ENCODE assay signal across 10 cellular contexts in the genomic region with DNA sequence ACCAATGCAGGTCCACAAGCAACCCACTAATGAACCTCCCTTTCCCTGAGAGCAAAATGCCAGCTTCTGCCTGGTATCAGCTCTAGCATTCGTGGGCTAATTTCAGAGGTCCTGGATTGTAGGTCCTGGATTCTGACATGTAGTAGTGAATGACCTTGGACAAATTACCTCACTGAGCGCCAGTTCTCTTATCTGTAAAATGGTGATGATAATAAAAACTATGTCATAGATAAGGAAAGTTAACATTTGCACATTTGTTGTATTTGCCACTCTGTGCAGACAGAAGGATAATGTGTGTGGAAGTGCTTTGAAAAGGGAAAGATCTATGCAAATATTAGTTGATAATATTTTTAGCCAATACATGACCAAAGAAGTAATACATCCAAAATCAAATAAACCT. TPM values are rescaled to one million over a fixed set of nuclear protein-coding genes. Genes with fewer than 3 reads are reported as not detected.
A peak's percentile ranks its signal among the peaks of the same experiment; 100 is the strongest.
DNase-seq lines count a peak whose midpoint lies in the region; ATAC-seq and TF ChIP-seq lines count a peak whose summit lies in the region.
"Had no signal": no experiment of that assay in that cellular context is flagged by ENCODE, and none has a peak within 500 bp of the region (broad histone marks: within the 10 kb centered on the region; RNA-seq: fewer than 3 reads in every experiment).

No MANE protein-coding gene starts in this region.

- no CpG with 5 or more reads among the region's 2 CpGs for WGBS in mesodermal cell (ENCODE audit: insufficient coverage in 2 of 2), 2 experiments
- 79 to 89% methylated on average over 2 of the region's 2 CpGs for WGBS in thyroid gland, 2 donors

- H3K27me3 Mint-ChIP-seq in GM23338 (ENCODE audit: insufficient read depth, low read depth, poor library complexity): peaks cover 54% of the 10 kb centered on the region
- no peaks in the 10 kb centered on the region for H3K27me3 Mint-ChIP-seq in activated T-helper 17 cell treated with anti-CD3 and anti-CD28 coated beads, Interleukin-2, amount 50 U/mL, for 72 hours

- H3F3A ChIP-seq in GM23338 (replicated peaks; ENCODE audit: low read depth): peaks cover 19% of the 10 kb centered on the region

- H3K79me2 ChIP-seq in GM23338 (replicated peaks; ENCODE audit: insufficient read depth): no peaks in the 10 kb centered on the region

- peak overlapping the region; percentile 79 for H3K4me2 ChIP-seq in GM23338

- H3K4me1 ChIP-seq in BE2C: peaks cover 3% of the 10 kb centered on the region; the same call in 1 of the 2 replicates
- peaks cover 31% of the 10 kb centered on the region for H3K4me1 ChIP-seq in GM23338 (ENCODE audit: insufficient read depth)
- H3K4me1 ChIP-seq in mesodermal cell (ENCODE audit: control insufficient read depth, insufficient read depth, low read length, poor library complexity, severe bottlenecking): peaks cover 20% of the 10 kb centered on the region
- H3K4me1 ChIP-seq in thyroid gland: peaks cover 13 to 34% of the 10 kb centered on the region in 2 donors

- no peak for DNase-seq in BE2C
- DNase-seq in GM23338 (ENCODE audit: low spot score): no peak
- DNase-seq in NCI-H2171 treated with DMSO at 0.1 percent for 48 hours (lab: John Stamatoyannopoulos, UW): no peak
- no peak for DNase-seq in thyroid gland
- DNase-seq: dermis blood vessel endothelial cell, SW 1271 had no signal

- no peak overlapping the region for H3K27ac Mint-ChIP-seq in GM23338
- H3K27ac Mint-ChIP-seq in activated T-helper 17 cell treated with anti-CD3 and anti-CD28 coated beads, Interleukin-2, amount 50 U/mL, for 72 hours: no peak overlapping the region

- intact Hi-C loops in thyroid gland (cut with DNase I): loop anchor here (10.0 kb wide), 1 partner anchor 146 kb away; no protein-coding TSS in a partner anchor

- H3K4me3 ChIP-seq in BE2C (ENCODE audit: low read depth, low read length) (peak overlapping the region; percentile 68), GM23338 (peak overlapping the region; percentile 69), mesodermal cell (ENCODE audit: extremely low read depth, insufficient read depth, low read length, poor library complexity, severe bottlenecking) (peak overlapping the region; percentile 35), thyroid gland (replicated peaks in 1 of 3) (no peak overlapping the region)

- TF ChIP-seq POLR2A in GM18505 (IDR thresholded peaks at IDR 0.05; ENCODE audit: borderline replicate concordance, extremely low read depth, insufficient read depth, insufficient read length) (no peak), thyroid gland (IDR thresholded peaks at IDR 0.05) (no peak)

- no peak for TF ChIP-seq CTCF in BE2C (IDR thresholded peaks at IDR 0.05; ENCODE audit: low read depth, low read length)
- TF ChIP-seq CTCF in GM23338 (conservative IDR thresholded peaks at IDR 0.05; ENCODE audit: low read depth in 2 of 2): no peak
- TF ChIP-seq CTCF in thyroid gland (IDR thresholded peaks at IDR 0.05): no peak

- no peak for ATAC-seq in GM23338
- no peak for ATAC-seq in activated T-helper 17 cell treated with anti-CD3 and anti-CD28 coated beads, Interleukin-2, amount 50 U/mL, for 72 hours (replicated peaks)
- ATAC-seq in GM18505 (IDR thresholded peaks at IDR 0.05; ENCODE audit: unreplicated experiment): no peak
- ATAC-seq in activated CD4-positive, CD25-positive, alpha-beta regulatory T cell treated with anti-CD3 and anti-CD28 coated beads, Interleukin-2, amount 50 U/mL, for 24 hours: no peak

- H4K20me1 ChIP-seq in GM23338 (replicated peaks; ENCODE audit: insufficient read depth): no peaks in the 10 kb centered on the region

- H3K36me3 Mint-ChIP-seq in GM23338 (ENCODE audit: low read depth): no peaks in the 10 kb centered on the region; the same call in 2 of the 3 replicates
- H3K36me3 Mint-ChIP-seq in activated T-helper 17 cell treated with anti-CD3 and anti-CD28 coated beads, Interleukin-2, amount 50 U/mL, for 72 hours (ENCODE audit: low read depth): peaks cover 8% of the 10 kb centered on the region

- no peak overlapping the region for H2AFZ ChIP-seq in GM23338

- H3K36me3 ChIP-seq in BE2C: no peaks in the 10 kb centered on the region
- no peaks in the 10 kb centered on the region for H3K36me3 ChIP-seq in GM23338 (ENCODE audit: insufficient read depth)
- no peaks in the 10 kb centered on the region for H3K36me3 ChIP-seq in mesodermal cell (ENCODE audit: control insufficient read depth, insufficient read depth, low read length)
- no peaks in the 10 kb centered on the region for H3K36me3 ChIP-seq in thyroid gland

- H3K9me2 ChIP-seq in GM23338 (ENCODE audit: insufficient read depth): no peaks in the 10 kb centered on the region

- no peaks in the 10 kb centered on the region for H3K27me3 ChIP-seq in BE2C
- peaks cover 53% of the 10 kb centered on the region for H3K27me3 ChIP-seq in GM23338 (ENCODE audit: insufficient read depth)
- H3K27me3 ChIP-seq in thyroid gland: no peaks in the 10 kb centered on the region

- H3K4me1 Mint-ChIP-seq in GM23338: peaks cover 42% of the 10 kb centered on the region
- peaks cover 35% of the 10 kb centered on the region for H3K4me1 Mint-ChIP-seq in activated T-helper 17 cell treated with anti-CD3 and anti-CD28 coated beads, Interleukin-2, amount 50 U/mL, for 72 hours

- H3K4me3 Mint-ChIP-seq in GM23338: peak overlapping the region; percentile 82
- H3K4me3 Mint-ChIP-seq in activated T-helper 17 cell treated with anti-CD3 and anti-CD28 coated beads, Interleukin-2, amount 50 U/mL, for 72 hours: peak overlapping the region; percentile 75

- H3K9me3 ChIP-seq in BE2C: no peaks in the 10 kb centered on the region
- no peaks in the 10 kb centered on the region for H3K9me3 ChIP-seq in mesodermal cell (ENCODE audit: control insufficient read depth, low read length)
- no peaks in the 10 kb centered on the region for H3K9me3 ChIP-seq in thyroid gland

- no peaks in the 10 kb centered on the region for H3K9me3 Mint-ChIP-seq in GM23338
- H3K9me3 Mint-ChIP-seq in activated T-helper 17 cell treated with anti-CD3 and anti-CD28 coated beads, Interleukin-2, amount 50 U/mL, for 72 hours: no peaks in the 10 kb centered on the region

- no peak overlapping the region for H3K27ac ChIP-seq in GM23338 (ENCODE audit: low read depth)
- no peak overlapping the region for H3K27ac ChIP-seq in mesodermal cell (ENCODE audit: low read depth, low read length, severe bottlenecking)
- H3K27ac ChIP-seq in thyroid gland: no peak overlapping the region

RNA-seq across cellular contexts. Expression of gene TET3, which starts 4.1 kb away (rescaled TPM):
- polyA plus RNA-seq in BE2C (2012; ENCODE audit: insufficient read depth, insufficient read length, low read depth): 14.6 TPM
- total RNA-seq in GM23338 (2014; rRNA removed; shearing (Covaris generic)): 18.3 and 19.9 TPM in 2 replicates
- 3.6 and 3.8 TPM in 2 replicates for polyA plus RNA-seq in GM23338 (2016; fragmentation: Nextera tagmentation; extraction: Ambion mirVana)
- 10 to 100 TPM; 15.1 to 42.6 TPM for total RNA-seq in activated T-helper 17 cell treated with anti-CD3 and anti-CD28 coated beads, Interleukin-2, amount 50 U/mL, for 72 hours
- polyA plus RNA-seq in mesodermal cell (2013, experiment 1 of 2): 7.4 TPM
- 6.6 TPM for polyA plus RNA-seq in mesodermal cell (2013, experiment 2 of 2)
- 10 to 100 TPM in 1 of 4 donors, 1 to 10 TPM in 3; 6.4 to 10.8 (median 7.5) TPM for total RNA-seq in thyroid gland

RNA-seq across cellular contexts. Expression of gene DGUOK, which starts 53.9 kb away (rescaled TPM):
- 122 TPM for polyA plus RNA-seq in BE2C (2012; ENCODE audit: insufficient read depth, insufficient read length, low read depth)
- 57.2 and 68.4 TPM in 2 replicates for total RNA-seq in GM23338 (2014; rRNA removed; shearing (Covaris generic))
- polyA plus RNA-seq in GM23338 (2016; fragmentation: Nextera tagmentation; extraction: Ambion mirVana): 287 and 292 TPM in 2 replicates
- 10 to 100 TPM; 66.7 to 87.8 TPM for total RNA-seq in activated T-helper 17 cell treated with anti-CD3 and anti-CD28 coated beads, Interleukin-2, amount 50 U/mL, for 72 hours
- polyA plus RNA-seq in mesodermal cell (2013, experiment 1 of 2): 138 TPM
- 116 TPM for polyA plus RNA-seq in mesodermal cell (2013, experiment 2 of 2)
- total RNA-seq in thyroid gland: 10 to 100 TPM; 41.8 to 65.8 (median 46.9) TPM

Comparison
In these comparisons a context has a peak if more than half of its experiments do, and no peak if none do; other contexts are left out.
1. H3K4me3 ChIP-seq: peak in BE2C (single experiment), GM23338 (single experiment) and mesodermal cell (single experiment); none in thyroid gland (0 of 3).